In the genomic region with DNA sequence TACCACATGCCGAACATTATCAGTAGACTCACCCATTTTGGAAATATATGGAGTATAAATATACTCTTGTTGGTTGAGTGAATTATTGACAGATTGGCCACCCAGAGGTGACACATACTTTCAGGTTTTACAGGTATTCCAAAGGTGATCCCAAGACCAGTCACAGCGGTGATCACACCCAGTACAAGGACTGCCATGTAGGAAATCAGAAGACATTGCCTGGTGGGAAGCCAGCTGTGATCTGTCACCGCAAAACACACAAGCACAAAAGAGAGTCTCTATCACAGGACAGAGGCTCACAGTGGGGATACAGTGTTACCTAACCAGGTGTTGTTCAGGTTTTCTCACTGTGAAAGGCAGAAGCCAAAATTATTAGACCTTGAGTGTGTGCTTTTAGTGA, we compare ENCODE assay signal across 16 cellular contexts. TPM values are rescaled to one million over a fixed set of nuclear protein-coding genes. Genes with fewer than 3 reads are reported as not detected.
DNase-seq lines count a peak whose midpoint lies in the region; ATAC-seq and TF ChIP-seq lines count a peak whose summit lies in the region.
"Had no signal": no experiment of that assay in that cellular context is flagged by ENCODE, and none has a peak within 500 bp of the region (broad histone marks: within the 10 kb centered on the region; RNA-seq: fewer than 3 reads in every experiment).

No MANE protein-coding gene starts in this region.

- POLR2A ChIA-PET in PC-3 (lab: Charles Lee; ENCODE audit: unreplicated experiment) (no interaction called here), T-cell (lab: Charles Lee) (no interaction called here)

- ATAC-seq in PC-3 = peak; percentile 46
- ATAC-seq in mucosa of descending colon = peak; percentile 95
- no peak for ATAC-seq in left lung
- ATAC-seq in T-cell (replicated peaks in 1 of 4) = no peak
- ATAC-seq: K562 had no signal

- no TSS peak for BruUV-seq in PC-3 (replicated peaks; lab: Mats Ljungman, UMichigan)

- no peaks in the 10 kb centered on the region for H3K27me3 Mint-ChIP-seq in T-cell

- no peak overlapping the region for H3K4me3 ChIP-seq in PC-3 (ENCODE audit: low read length)
- H3K4me3 ChIP-seq in mucosa of descending colon = no peak overlapping the region
- no peak overlapping the region for H3K4me3 ChIP-seq in left lung
- H3K4me3 ChIP-seq: BLaER1 treated with 17β-estradiol and CSF1 and Interleukin-3, amounts not matched to agents 10 nM and 100 nM; K562 had no signal

- no peak overlapping the region for H3K4me3 Mint-ChIP-seq in T-cell

- H3K27ac ChIP-seq in PC-3 (ENCODE audit: low read length) (peak overlapping the region; percentile 45), left lung (no peak overlapping the region)
- H3K27ac ChIP-seq: BLaER1 treated with 17β-estradiol and CSF1 and Interleukin-3, amounts not matched to agents 10 nM and 100 nM; HL-60 had no signal

- no peaks in the 10 kb centered on the region for H3F3A ChIP-seq in PC-3 (ENCODE audit: low read length, unreplicated experiment)

- H3K9me2 ChIP-seq in PC-3 (replicated peaks; ENCODE audit: low read length) = no peaks in the 10 kb centered on the region

- intact Hi-C loops in PC-3 (cut with micrococcal nuclease) = no loop called here
- intact Hi-C loops in mucosa of descending colon (cut with DNase I, micrococcal nuclease) = no loop called here
- intact Hi-C loops in left lung (cut with DNase I) = no loop called here

- TF ChIP-seq CTCF in PC-3 (conservative IDR thresholded peaks at IDR 0.05; ENCODE audit: low read depth, low read length) (no peak), mucosa of descending colon (IDR thresholded peaks at IDR 0.05) (no peak), left lung (IDR thresholded peaks at IDR 0.05) (no peak)

- H3K4me2 ChIP-seq in PC-3 (ENCODE audit: low read length) = peak overlapping the region; percentile 14; the same call in 1 of the 2 replicates
- H3K4me2 ChIP-seq: BLaER1 treated with 17β-estradiol and CSF1 and Interleukin-3, amounts not matched to agents 10 nM and 100 nM had no signal

- peaks cover 6% of the 10 kb centered on the region for H3K36me3 Mint-ChIP-seq in T-cell

- DNase-seq in DMS53 (lab: John Stamatoyannopoulos, UW) (peak; percentile 41), DMS53 treated with DMSO at 0.1 percent for 48 hours (lab: John Stamatoyannopoulos, UW; ENCODE audit: unreplicated experiment) (no peak), NCI-H1105 (lab: John Stamatoyannopoulos, UW) (peak; percentile 16), PC-3 (peak; percentile 64), mucosa of descending colon (peak in 1 of 3 donors; percentile 61), left lung (no peak), epidermal melanocyte (ENCODE audit: insufficient read length, low spot score) (no peak), T-cell (no peak)
- DNase-seq: 8988T, GF-D8, NCI-H1048, NCI-H2107, RPMI8226 had no signal

- no peak overlapping the region for H3K27ac Mint-ChIP-seq in T-cell

- no peaks in the 10 kb centered on the region for H3K79me2 ChIP-seq in PC-3 (ENCODE audit: low read length)

- no peak overlapping the region for H3K9ac ChIP-seq in PC-3 (ENCODE audit: low read length)
- H3K9ac ChIP-seq: BLaER1 treated with 17β-estradiol and CSF1 and Interleukin-3, amounts not matched to agents 10 nM and 100 nM had no signal

- no peaks in the 10 kb centered on the region for H3K9me3 Mint-ChIP-seq in T-cell

- CTCF ChIA-PET in PC-3 (lab: Charles Lee) = no interaction called here
- CTCF ChIA-PET in T-cell (lab: Charles Lee) = interaction anchor here in 1 of 2 donors (0.6 kb wide), 1 partner anchor 19 kb away, joined by 5 read pairs; no protein-coding TSS in a partner anchor

- no peaks in the 10 kb centered on the region for H3K4me1 Mint-ChIP-seq in T-cell

- no peak overlapping the region for H2AFZ ChIP-seq in PC-3 (ENCODE audit: low read length)

- no peaks in the 10 kb centered on the region for H4K20me1 ChIP-seq in PC-3 (ENCODE audit: low read length)
- H4K20me1 ChIP-seq: BLaER1 treated with 17β-estradiol and CSF1 and Interleukin-3, amounts not matched to agents 10 nM and 100 nM had no signal

- H3K9me3 ChIP-seq in PC-3 (ENCODE audit: low read length) = no peaks in the 10 kb centered on the region
- H3K9me3 ChIP-seq in mucosa of descending colon = no peaks in the 10 kb centered on the region
- H3K9me3 ChIP-seq in left lung = no peaks in the 10 kb centered on the region
- H3K9me3 ChIP-seq: BLaER1 treated with 17β-estradiol and CSF1 and Interleukin-3, amounts not matched to agents 10 nM and 100 nM had no signal

- H3K4me1 ChIP-seq in PC-3 (ENCODE audit: insufficient read depth, low read length) (peaks cover 24% of the 10 kb centered on the region), mucosa of descending colon (ENCODE audit: low read depth) (peaks cover 14% of the 10 kb centered on the region), left lung (peaks cover 0 to 3% of the 10 kb centered on the region in 2 donors)

- H3K36me3 ChIP-seq in PC-3 (ENCODE audit: low read depth, low read length) (no peaks in the 10 kb centered on the region), mucosa of descending colon (ENCODE audit: low read depth) (no peaks in the 10 kb centered on the region), left lung (no peaks in the 10 kb centered on the region)

- no peaks in the 10 kb centered on the region for H3K27me3 ChIP-seq in PC-3 (ENCODE audit: low read length)
- no peaks in the 10 kb centered on the region for H3K27me3 ChIP-seq in left lung
- H3K27me3 ChIP-seq: BLaER1 treated with 17β-estradiol and CSF1 and Interleukin-3, amounts not matched to agents 10 nM and 100 nM had no signal

RNA-seq across cellular contexts. Expression of a gene that starts 15.8 kb away (rescaled TPM):
- total RNA-seq in PC-3 (2014; rRNA removed) (249 and 291 TPM in 2 replicates), mucosa of descending colon (100 to 1,000 TPM; 460 to 520 (median 486) TPM), left lung (100 to 1,000 TPM; 353 to 421 TPM), T-cell (100 to 1,000 TPM; 585 to 688 (median 639) TPM)

RNA-seq across cellular contexts. Expression of a gene that starts 51.4 kb away (rescaled TPM):
- 3.2 and 4.4 TPM in 2 replicates for total RNA-seq in PC-3 (2014; rRNA removed)
- total RNA-seq in mucosa of descending colon = 10 to 100 TPM; 20.8 to 23.8 (median 23.1) TPM
- 10 to 100 TPM; 11.9 to 13.8 TPM for total RNA-seq in left lung
- total RNA-seq in T-cell = 10 to 100 TPM; 37.8 to 42.8 (median 39.7) TPM

RNA-seq across cellular contexts. Expression of a gene that starts 51.5 kb away (rescaled TPM):
- total RNA-seq in PC-3 (2014; rRNA removed) (20.9 and 27.6 TPM in 2 replicates), mucosa of descending colon (10 to 100 TPM; 11.9 to 15.0 (median 13.5) TPM), left lung (10 to 100 TPM; 10.9 to 15.8 TPM), T-cell (10 to 100 TPM; 21.6 to 40.6 (median 24.5) TPM)

Comparison
In these comparisons a context has a peak if more than half of its experiments do, and no peak if none do; other contexts are left out.
1. DNase-seq: peak in DMS53 (single experiment), NCI-H1105 (single experiment) and PC-3 (single experiment); none in DMS53 treated with DMSO at 0.1 percent for 48 hours (single experiment), left lung (0 of 2), epidermal melanocyte (single experiment) and T-cell (0 of 34).
2. ATAC-seq: peak in PC-3 (single experiment) and mucosa of descending colon (single experiment); none in left lung (single experiment) and T-cell (0 of 4).